Comparison of ENCODE assay signal across 1 cellular context in genomic region chr18:59358611-59359575, GRCh38.
TF ChIP-seq lines count a peak whose summit lies in the region.

Gene LMAN1, minus strand, starts transcription at chr18:59359265. Its CDS starts 21 bp downstream, at chr18:59359244.

TF ChIP-seq in K562, 482 proteins besides CTCF, POLR2A, EP300 and RAD21 (continued from another document and continues in another):
- TF ChIP-seq THAP12 (CRISPR knock-in tag; IDR thresholded peaks at IDR 0.05) (no peak), PURB (CRISPR knock-in tag; IDR thresholded peaks at IDR 0.05; ENCODE audit: low read depth) (no peak), PTBP1 (IDR thresholded peaks at IDR 0.05; ENCODE audit: low read depth, low read length) (no peak), ZNF830 (CRISPR knock-in tag; IDR thresholded peaks at IDR 0.05) (no peak), ZC3H11A (IDR thresholded peaks at IDR 0.05; ENCODE audit: low read depth, low read length) (no peak), ZBTB7A (IDR thresholded peaks at IDR 0.05; ENCODE audit: borderline replicate concordance, control insufficient read depth, low read depth, low read length) (peak; percentile 67; the same call in 1 of the 2 replicates), HEY1 (CRISPR knock-in tag; IDR thresholded peaks at IDR 0.05; ENCODE audit: borderline replicate concordance) (no peak), SMARCB1 (IDR thresholded peaks at IDR 0.05; ENCODE audit: insufficient read length, low read depth) (no peak), KDM4B (IDR thresholded peaks at IDR 0.05; ENCODE audit: borderline replicate concordance in 2 of 2, low read depth in 1 of 2) (no peak), ZNF512 (tag; IDR thresholded peaks at IDR 0.05) (no peak), BRF1 (IDR thresholded peaks at IDR 0.05; ENCODE audit: borderline replicate concordance, extremely low read depth, insufficient read length) (no peak), ZNF41 (CRISPR knock-in tag; conservative IDR thresholded peaks at IDR 0.05) (no peak), ZNF445 (CRISPR knock-in tag; IDR thresholded peaks at IDR 0.05; ENCODE audit: low read depth) (no peak), RBM25 (IDR thresholded peaks at IDR 0.05; ENCODE audit: low read depth, low read length, severe bottlenecking) (peak; percentile 30), ELF4 (CRISPR knock-in tag; IDR thresholded peaks at IDR 0.05) (no peak), TEAD2 (tag; IDR thresholded peaks at IDR 0.05) (no peak), TEAD4 (IDR thresholded peaks at IDR 0.05; ENCODE audit: low read length) (no peak), TEAD4 (CRISPR knock-in tag; IDR thresholded peaks at IDR 0.05; ENCODE audit: borderline replicate concordance) (no peak), MIER1 (IDR thresholded peaks at IDR 0.05; ENCODE audit: low read depth) (no peak), RFX1 (IDR thresholded peaks at IDR 0.05) (no peak), RBBP5 (IDR thresholded peaks at IDR 0.05; ENCODE audit: borderline replicate concordance, insufficient read depth, low read length, poor library complexity, severe bottlenecking) (peak; percentile 61), PCBP1 (IDR thresholded peaks at IDR 0.05; ENCODE audit: low read depth, low read length, poor library complexity, severe bottlenecking) (peak; percentile 63), KLF13 (tag; IDR thresholded peaks at IDR 0.05; ENCODE audit: borderline replicate concordance, low read depth) (no peak), TEAD1 (CRISPR knock-in tag; IDR thresholded peaks at IDR 0.05) (peak in 1 of 2 experiments; percentile 76; a peak in 1 of 4 replicates), ZNF146 (CRISPR knock-in tag; IDR thresholded peaks at IDR 0.05; ENCODE audit: unreplicated experiment) (no peak), NFRKB (IDR thresholded peaks at IDR 0.05; ENCODE audit: low read depth) (peak; percentile 90), TCF7L2 (IDR thresholded peaks at IDR 0.05; ENCODE audit: low read depth, low read length) (no peak), POLR2AphosphoS5 (IDR thresholded peaks at IDR 0.05; ENCODE audit: control insufficient read depth, insufficient read depth, low read depth, low read length) (peak; percentile 52), JUND (IDR thresholded peaks at IDR 0.05; ENCODE audit: borderline replicate concordance, low read depth, low read length) (no peak), JUND (tag; IDR thresholded peaks at IDR 0.05; ENCODE audit: borderline replicate concordance, low read depth, low read length) (no peak), NR2C1 (IDR thresholded peaks at IDR 0.05) (peak; percentile 70), NR2C1 (tag; IDR thresholded peaks at IDR 0.05) (peak; percentile 76), RB1 (IDR thresholded peaks at IDR 0.05; ENCODE audit: low read depth) (peak; percentile 42; the same call in 1 of the 2 replicates), ZNF561 (CRISPR knock-in tag; conservative IDR thresholded peaks at IDR 0.05) (no peak), TBP (optimal IDR thresholded peaks at IDR 0.05; ENCODE audit: low read depth, low read length) (peak; percentile 77), MAX (CRISPR knock-in tag; IDR thresholded peaks at IDR 0.05) (peak; percentile 55; the same call in 1 of the 2 replicates), PBX2 (CRISPR knock-in tag; IDR thresholded peaks at IDR 0.05; ENCODE audit: low read depth) (no peak), PBX2 (tag; conservative IDR thresholded peaks at IDR 0.05; ENCODE audit: low read depth) (no peak), CEBPG (CRISPR knock-in tag; IDR thresholded peaks at IDR 0.05) (peak; percentile 50; the same call in 1 of the 2 replicates), CEBPG (tag; conservative IDR thresholded peaks at IDR 0.05 in 1 of 2, IDR thresholded peaks at IDR 0.05 in 1 of 2) (no peak), SPI1 (IDR thresholded peaks at IDR 0.05; ENCODE audit: borderline replicate concordance, low read depth, low read length) (0 out of 2 replicates have a peak, but pooled peaks have one; percentile 18), HDAC1 (IDR thresholded peaks at IDR 0.05) (peak in 1 of 2 experiments; percentile 76; a peak in 1 of 4 replicates), ESRRA (IDR thresholded peaks at IDR 0.05; ENCODE audit: borderline replicate concordance, low read depth) (0 out of 2 replicates have a peak, but pooled peaks have one; percentile 14), MXI1 (IDR thresholded peaks at IDR 0.05; ENCODE audit: low read depth, low read length) (no peak), SMARCA4 (IDR thresholded peaks at IDR 0.05) (no peak), MNT (conservative IDR thresholded peaks at IDR 0.05) (peak in 1 of 2 experiments; percentile 52; a peak in 2 of 4 replicates), ZHX1 (conservative IDR thresholded peaks at IDR 0.05; ENCODE audit: low read length) (no peak), CREM (IDR thresholded peaks at IDR 0.05; ENCODE audit: low read depth) (peak; percentile 44; the same call in 1 of the 2 replicates), SP1 (CRISPR knock-in tag; IDR thresholded peaks at IDR 0.05) (peak; percentile 62), PHF8 (IDR thresholded peaks at IDR 0.05; ENCODE audit: borderline replicate concordance, low read length) (peak; percentile 85), NR3C1 (CRISPR knock-in tag; IDR thresholded peaks at IDR 0.05) (no peak), NRF1 (conservative IDR thresholded peaks at IDR 0.05 in 1 of 2, IDR thresholded peaks at IDR 0.05 in 1 of 2) (peak; percentile 82 to 83), ZNF76 (CRISPR knock-in tag; IDR thresholded peaks at IDR 0.05; ENCODE audit: borderline replicate concordance) (no peak), DEAF1 (CRISPR knock-in tag; IDR thresholded peaks at IDR 0.05) (no peak), ATF1 (CRISPR knock-in tag; IDR thresholded peaks at IDR 0.05) (no peak), ATF1 (tag; IDR thresholded peaks at IDR 0.05) (peak; percentile 9; the same call in 1 of the 2 replicates), ATF2 (CRISPR knock-in tag; IDR thresholded peaks at IDR 0.05) (no peak), SIRT6 (IDR thresholded peaks at IDR 0.05; ENCODE audit: low read depth, low read length) (no peak), MTF1 (CRISPR knock-in tag; IDR thresholded peaks at IDR 0.05; ENCODE audit: borderline replicate concordance) (no peak), CHD1 (IDR thresholded peaks at IDR 0.05; ENCODE audit: low read length) (peak; percentile 94), TCF7 (IDR thresholded peaks at IDR 0.05; ENCODE audit: borderline replicate concordance) (peak; percentile 87)
